ENCODE assay signal across 13 cellular contexts in the genomic region with DNA sequence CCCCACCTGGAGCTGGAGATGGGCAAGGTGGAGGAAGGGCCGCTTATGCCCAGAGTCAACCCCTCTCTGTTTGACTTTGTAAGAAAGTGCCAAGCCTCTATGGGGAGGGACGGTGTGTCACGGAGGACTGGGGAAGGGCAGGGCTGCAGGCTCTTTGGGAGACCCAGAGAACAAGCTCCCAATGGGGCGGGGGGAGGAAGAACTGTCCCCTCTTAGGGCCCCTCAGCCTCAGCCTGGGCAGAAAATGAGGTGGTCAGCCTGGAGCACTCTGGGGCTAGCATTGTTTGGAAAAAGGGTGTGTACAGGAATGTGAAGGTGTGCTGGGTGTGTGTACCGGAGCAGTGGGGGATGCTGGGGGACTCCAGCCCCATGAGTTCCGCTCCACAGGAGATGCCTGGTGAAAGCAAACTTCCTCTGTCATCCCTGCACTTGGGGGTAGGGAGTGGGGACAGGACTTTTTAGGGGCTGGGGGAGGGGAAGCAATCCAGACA. TPM values are rescaled to one million over a fixed set of nuclear protein-coding genes. Genes with fewer than 3 reads are reported as not detected.
DNase-seq lines count a peak whose midpoint lies in the region; ATAC-seq and TF ChIP-seq lines count a peak whose summit lies in the region.
"Had no signal": no experiment of that assay in that cellular context is flagged by ENCODE, and none has a peak within 500 bp of the region (broad histone marks: within the 10 kb centered on the region; RNA-seq: fewer than 3 reads in every experiment).

No MANE protein-coding gene starts in this region.

- H3K4me3 ChIP-seq in HUES48 (ENCODE audit: low read depth, low read length) (peak overlapping the region; percentile 93), kidney epithelial cell (ENCODE audit: low read depth, low read length) (peak overlapping the region; percentile 32), upper lobe of left lung (no peak overlapping the region)
- H3K4me3 ChIP-seq: BLaER1, cardiac muscle cell had no signal

- 0 out of 2 replicates have a peak, but pooled peaks cover 5% of the 10 kb centered on the region for H3K27me3 ChIP-seq in HUES48 (ENCODE audit: control insufficient read depth, insufficient read depth, low read length)
- H3K27me3 ChIP-seq in kidney epithelial cell (ENCODE audit: control insufficient read depth, insufficient read depth, low read length) = no peaks in the 10 kb centered on the region
- peaks cover 0 to 3% (median 0%) of the 10 kb centered on the region in 4 donors for H3K27me3 ChIP-seq in upper lobe of left lung
- H3K27me3 ChIP-seq: cardiac muscle cell had no signal

- peaks cover 50% of the 10 kb centered on the region for H3K4me1 ChIP-seq in HUES48 (ENCODE audit: control insufficient read depth, insufficient read depth, low read length)
- peaks cover 13 to 35% (median 23%) of the 10 kb centered on the region in 4 donors for H3K4me1 ChIP-seq in upper lobe of left lung

- H3K27ac ChIP-seq in HUES48 (ENCODE audit: low read depth, low read length) (peak overlapping the region; percentile 99), upper lobe of left lung (no peak overlapping the region)
- H3K27ac ChIP-seq: BLaER1, cardiac muscle cell, WERI-Rb-1 had no signal

- no peak for TF ChIP-seq EP300 in upper lobe of left lung (IDR thresholded peaks at IDR 0.05)

- DNase-seq in SW480 (ENCODE audit: low spot score) (peak; percentile 84), kidney epithelial cell (ENCODE audit: low read depth) (no peak), retina (peak; percentile 31), NCI-H1436 treated with DMSO at 0.1 percent for 48 hours (lab: John Stamatoyannopoulos, UW) (no peak), upper lobe of left lung (no peak)
- DNase-seq: WERI-Rb-1 had no signal

- TF ChIP-seq CTCF in kidney epithelial cell (IDR thresholded peaks at IDR 0.05; ENCODE audit: insufficient read depth, low read length, poor library complexity, severe bottlenecking) = no peak
- no peak for TF ChIP-seq CTCF in upper lobe of left lung (IDR thresholded peaks at IDR 0.05)

- H3K36me3 ChIP-seq in HUES48 (ENCODE audit: control insufficient read depth, insufficient read depth, low read length) (peaks cover 10% of the 10 kb centered on the region), kidney epithelial cell (ENCODE audit: control insufficient read depth, insufficient read depth, low read length) (no peaks in the 10 kb centered on the region), upper lobe of left lung (no peaks in the 10 kb centered on the region)
- H3K36me3 ChIP-seq: BLaER1, cardiac muscle cell, WERI-Rb-1 had no signal

- WGBS in upper lobe of left lung, 2 donors = 65 to 72% methylated on average over 6 of the region's 6 CpGs

- ATAC-seq in GM19455 (IDR thresholded peaks at IDR 0.05; ENCODE audit: unreplicated experiment) (no peak), upper lobe of left lung (ENCODE audit: low FRiP score in 2 of 2) (no peak), GM18870 (IDR thresholded peaks at IDR 0.05; ENCODE audit: unreplicated experiment) (no peak)
- ATAC-seq: activated naive CD4-positive, alpha-beta T cell treated with anti-CD3 and anti-CD28 coated beads, Interleukin-2, amount 50 U/mL, for 72 hours had no signal

- no peaks in the 10 kb centered on the region for H3K9me3 ChIP-seq in HUES48 (ENCODE audit: control insufficient read depth, insufficient read depth, low read length)
- H3K9me3 ChIP-seq in upper lobe of left lung = no peaks in the 10 kb centered on the region
- H3K9me3 ChIP-seq: BLaER1 had no signal

- no peak overlapping the region for H3K9ac ChIP-seq in HUES48 (ENCODE audit: low read depth, low read length)
- H3K9ac ChIP-seq: BLaER1 had no signal

- TF ChIP-seq POLR2A in upper lobe of left lung (IDR thresholded peaks at IDR 0.05) = no peak

RNA-seq across cellular contexts. Expression of gene INAVA, which starts 1.2 kb away (rescaled TPM):
- total RNA-seq in kidney epithelial cell (185 and 292 TPM in 2 replicates), upper lobe of left lung (10 to 100 TPM in 5 of 6 donors, 1 to 10 TPM in 1; 8.9 to 21.0 (median 16.3) TPM)

RNA-seq across cellular contexts. Expression of gene GPR25, which starts 20.7 kb away (rescaled TPM):
- total RNA-seq in kidney epithelial cell (not detected in 2 replicates), upper lobe of left lung (under 1 TPM in 3 of 6 donors, not detected in 3; 0.49 to 0.74 (median 0.54) TPM)
- total RNA-seq: activated naive CD4-positive, alpha-beta T cell treated with anti-CD3 and anti-CD28 coated beads, Interleukin-2, amount 50 U/mL, for 72 hours; Daoy had no signal

Comparison
In these comparisons a context has a peak if more than half of its experiments do, and no peak if none do; other contexts are left out.
1. H3K4me3 ChIP-seq: peak in HUES48 (single experiment) and kidney epithelial cell (single experiment); none in upper lobe of left lung (0 of 4).
2. DNase-seq: peak in SW480 (single experiment) and retina (single experiment); none in kidney epithelial cell (single experiment), NCI-H1436 treated with DMSO at 0.1 percent for 48 hours (single experiment) and upper lobe of left lung (0 of 2).